Comparison of ENCODE assay signal across 29 cellular contexts in genomic region chr11:8713760-8714159, GRCh38. TPM values are rescaled to one million over a fixed set of nuclear protein-coding genes. Genes with fewer than 3 reads are reported as not detected.
A peak's percentile ranks its signal among the peaks of the same experiment; 100 is the strongest.
DNase-seq lines count a peak whose midpoint lies in the region; ATAC-seq and TF ChIP-seq lines count a peak whose summit lies in the region.
"Had no signal": no experiment of that assay in that cellular context is flagged by ENCODE, and none has a peak within 500 bp of the region (broad histone marks: within the 10 kb centered on the region; RNA-seq: fewer than 3 reads in every experiment).

No MANE protein-coding gene starts in this region.

- peaks cover 70% of the 10 kb centered on the region for H3K4me1 ChIP-seq in left ventricle myocardium inferior
- peaks cover under 1 to 98% (median 95%) of the 10 kb centered on the region in 4 donors for H3K4me1 ChIP-seq in sigmoid colon

- H3K27me3 ChIP-seq in left ventricle myocardium inferior (ENCODE audit: low read depth) (no peaks in the 10 kb centered on the region), sigmoid colon (no peaks in the 10 kb centered on the region)
- H3K27me3 ChIP-seq: spleen, suprapubic skin had no signal

- H3K36me3 ChIP-seq in left ventricle myocardium inferior, result peaks cover 52% of the 10 kb centered on the region
- peaks cover 22 to 69% (median 32%) of the 10 kb centered on the region in 4 donors for H3K36me3 ChIP-seq in sigmoid colon

- H3K4me3 ChIP-seq in left ventricle myocardium inferior, result no peak overlapping the region
- H3K4me3 ChIP-seq in sigmoid colon, result no peak overlapping the region
- H3K4me3 ChIP-seq: A549, GM12878, K562, spleen, suprapubic skin had no signal

- H3K9me3 ChIP-seq in left ventricle myocardium inferior (replicated peaks), result no peaks in the 10 kb centered on the region
- H3K9me3 ChIP-seq in sigmoid colon, result no peaks in the 10 kb centered on the region
- H3K9me3 ChIP-seq: A549, spleen, suprapubic skin had no signal

- intact Hi-C loops in left ventricle myocardium inferior (cut with micrococcal nuclease) (no loop called here), Right ventricle myocardium inferior (cut with DNase I) (no loop called here), sigmoid colon (cut with DNase I) (no loop called here)

- TF ChIP-seq EP300 in sigmoid colon (IDR thresholded peaks at IDR 0.05), result no peak

- ATAC-seq in Right ventricle myocardium inferior (no peak), left lobe of liver (peak; percentile 59)
- ATAC-seq: A549; activated naive CD8-positive, alpha-beta T cell treated with anti-CD3 and anti-CD28 coated beads, Interleukin-2, amount 50 U/mL, for 24 hours; activated T-cell treated with anti-CD3 and anti-CD28 coated beads, Interleukin-2, amount 50 U/mL, for 4 hours; CD8-positive, alpha-beta T cell; GM12878; K562; T-cell had no signal

- TF ChIP-seq CTCF in left ventricle myocardium inferior (IDR thresholded peaks at IDR 0.05; ENCODE audit: borderline replicate concordance) (no peak), sigmoid colon (IDR thresholded peaks at IDR 0.05) (no peak)

- in situ Hi-C loops in ACHN (cut with HindIII; ENCODE audit: low pct_ligation_motif_present, low pct_unique_long_range_greater_than_20kb, low sequenced_read_pairs), result no loop called here

- peak overlapping the region; percentile 76 for H3K27ac ChIP-seq in left ventricle myocardium inferior (replicated peaks)
- H3K27ac ChIP-seq in sigmoid colon, result peak overlapping the region; percentile 90 to 98 (median 96)
- H3K27ac ChIP-seq: A549, suprapubic skin had no signal

- WGBS in sigmoid colon, 2 donors, result 91 to 96% methylated on average over 5 of the region's 5 CpGs

- no peak for DNase-seq in left ventricle myocardium inferior
- no peak for DNase-seq in Right ventricle myocardium inferior (ENCODE audit: missing footprints)
- no peak for DNase-seq in left lobe of liver (ENCODE audit: low spot score)
- DNase-seq in sigmoid colon, result no peak
- no peak for DNase-seq in A172 (ENCODE audit: low spot score)
- DNase-seq in hippocampal formation (lab: John Stamatoyannopoulos, UW), result no peak
- DNase-seq in ACHN, result no peak
- no peak for DNase-seq in amniotic stem cell (lab: John Stamatoyannopoulos, UW)
- DNase-seq: activated B cell treated with CpG ODN at 0.5 μM for 24 hours; activated CD4-positive, alpha-beta T cell treated with anti-CD3 and anti-CD28 coated beads, Interleukin-2, amount 50 U/mL, for 1 hour; activated gamma-delta T cell treated with Interleukin-2 at 50 U/mL for 16 hours; activated naive CD8-positive, alpha-beta T cell treated with anti-CD3 and anti-CD28 coated beads, Interleukin-2, amount 50 U/mL, for 24 hours; activated T-cell treated with anti-CD3 and anti-CD28 coated beads, Interleukin-2, amount 50 U/mL, for 4 hours; CD8-positive, alpha-beta T cell; EL; GOT3; head of caudate nucleus; kidney glomerular epithelial cell; naive B cell; NCI-H1105 treated with DMSO at 0.1 percent for 48 hours; NCI-H2081; NCI-H226; occipital lobe; spleen; T-cell had no signal

- no peak for TF ChIP-seq POLR2A in sigmoid colon (IDR thresholded peaks at IDR 0.05)

RNA-seq across cellular contexts. Expression of gene RPL27A, which starts 31.2 kb away (rescaled TPM):
- total RNA-seq in left ventricle myocardium inferior (597 TPM), Right ventricle myocardium inferior (679 TPM), left lobe of liver (215 TPM), sigmoid colon (1,000 to 10,000 TPM; 1,472 to 2,262 (median 1,872) TPM)
- 1,000 to 10,000 TPM; 3,631 to 4,200 (median 4,078) TPM for polyA plus RNA-seq in sigmoid colon
- 724 and 1,393 TPM in 2 replicates for total RNA-seq in A172 (2014; rRNA removed; shearing (Covaris generic))

RNA-seq across cellular contexts. Expression of gene TRIM66, which starts 31.3 kb away (rescaled TPM):
- total RNA-seq in left ventricle myocardium inferior (4.1 TPM), Right ventricle myocardium inferior (3.5 TPM), left lobe of liver (13.3 TPM), sigmoid colon (10 to 100 TPM in 2 of 4 donors, 1 to 10 TPM in 2; 1.8 to 24.4 (median 10.2) TPM)
- 1 to 10 TPM in 2 of 3 donors, under 1 TPM in 1; 0.60 to 4.9 (median 2.3) TPM for polyA plus RNA-seq in sigmoid colon
- total RNA-seq in A172 (2014; rRNA removed; shearing (Covaris generic)), result 1.4 and 1.8 TPM in 2 replicates
